1 cellular context compared by ENCODE assay signal in genomic region chr1:225891229-225891972, GRCh38.
TF ChIP-seq lines count a peak whose summit lies in the region.

No MANE protein-coding gene starts in this region.

TF ChIP-seq in HepG2, 621 proteins besides CTCF, POLR2A, EP300 and RAD21 (continues in another document):
- TF ChIP-seq RARA (CRISPR knock-in tag; IDR thresholded peaks at IDR 0.05) = 0 out of 2 replicates have a peak, but pooled peaks have one; percentile 21
- no peak for TF ChIP-seq ZNF441 (CRISPR knock-in tag; IDR thresholded peaks at IDR 0.05; ENCODE audit: borderline replicate concordance)
- TF ChIP-seq TEAD3 (CRISPR knock-in tag; optimal IDR thresholded peaks at IDR 0.05; ENCODE audit: borderline replicate concordance) = peak; percentile 4
- no peak for TF ChIP-seq HNRNPUL1 (IDR thresholded peaks at IDR 0.05; ENCODE audit: low read depth, low read length)
- TF ChIP-seq SNAI1 (CRISPR knock-in tag; IDR thresholded peaks at IDR 0.05; ENCODE audit: borderline replicate concordance) = no peak
- TF ChIP-seq ZNF639 (CRISPR knock-in tag; conservative IDR thresholded peaks at IDR 0.05) = no peak
- TF ChIP-seq PHF21A (CRISPR knock-in tag; IDR thresholded peaks at IDR 0.05) = peak; percentile 56
- TF ChIP-seq JUNB (CRISPR knock-in tag; IDR thresholded peaks at IDR 0.05; ENCODE audit: borderline replicate concordance) = no peak
- TF ChIP-seq YY1 (IDR thresholded peaks at IDR 0.05; ENCODE audit: insufficient read depth, insufficient replicate concordance, low read depth, low read length) = no peak
- no peak for TF ChIP-seq NFAT5 (CRISPR knock-in tag; IDR thresholded peaks at IDR 0.05)
- TF ChIP-seq NR2F2 (IDR thresholded peaks at IDR 0.05; ENCODE audit: borderline replicate concordance, low read depth) = 0 out of 2 replicates have a peak, but pooled peaks have one; percentile 18
- TF ChIP-seq SKI (IDR thresholded peaks at IDR 0.05; ENCODE audit: partially characterized antibody) = no peak
- no peak for TF ChIP-seq CHD2 (IDR thresholded peaks at IDR 0.05; ENCODE audit: low read depth, low read length)
- TF ChIP-seq RELA (CRISPR knock-in tag; IDR thresholded peaks at IDR 0.05) = no peak
- TF ChIP-seq PPARG (CRISPR knock-in tag; conservative IDR thresholded peaks at IDR 0.05) = no peak
- TF ChIP-seq ZNF597 (CRISPR knock-in tag; IDR thresholded peaks at IDR 0.05) = no peak
- TF ChIP-seq ZNF124 (CRISPR knock-in tag; IDR thresholded peaks at IDR 0.05) = no peak
- peak; percentile 70; the same call in 1 of the 2 replicates for TF ChIP-seq ZNF362 (CRISPR knock-in tag; IDR thresholded peaks at IDR 0.05; ENCODE audit: borderline replicate concordance)
- no peak for TF ChIP-seq MEF2D (CRISPR knock-in tag; IDR thresholded peaks at IDR 0.05)
- no peak for TF ChIP-seq U2AF1 (optimal IDR thresholded peaks at IDR 0.05; ENCODE audit: low read depth, low read length)
- TF ChIP-seq ZNF24 (IDR thresholded peaks at IDR 0.05) = no peak
- no peak for TF ChIP-seq CENPT (CRISPR knock-in tag; IDR thresholded peaks at IDR 0.05; ENCODE audit: low read depth)
- no peak for TF ChIP-seq NR2F1 (CRISPR knock-in tag; IDR thresholded peaks at IDR 0.05)
- no peak for TF ChIP-seq EEA1 (CRISPR knock-in tag; IDR thresholded peaks at IDR 0.05; ENCODE audit: borderline replicate concordance)
- no peak for TF ChIP-seq ZNF232 (CRISPR knock-in tag; IDR thresholded peaks at IDR 0.05; ENCODE audit: borderline replicate concordance)
- TF ChIP-seq ZSCAN21 (CRISPR knock-in tag; IDR thresholded peaks at IDR 0.05; ENCODE audit: borderline replicate concordance) = 0 out of 2 replicates have a peak, but pooled peaks have one; percentile 35
- 0 out of 2 replicates have a peak, but pooled peaks have one; percentile 18 for TF ChIP-seq ZNF644 (CRISPR knock-in tag; IDR thresholded peaks at IDR 0.05; ENCODE audit: low read depth)
- TF ChIP-seq TBP (CRISPR knock-in tag; IDR thresholded peaks at IDR 0.05) = no peak
- TF ChIP-seq ZSCAN22 (CRISPR knock-in tag; IDR thresholded peaks at IDR 0.05) = no peak
- TF ChIP-seq KLF13 (CRISPR knock-in tag; IDR thresholded peaks at IDR 0.05) = no peak
- peak; percentile 17; the same call in 1 of the 2 replicates for TF ChIP-seq PHF8 (CRISPR knock-in tag; IDR thresholded peaks at IDR 0.05)
- no peak for TF ChIP-seq ZNF670 (CRISPR knock-in tag; IDR thresholded peaks at IDR 0.05; ENCODE audit: borderline replicate concordance)
- peak; percentile 5; the same call in 1 of the 2 replicates for TF ChIP-seq SAP130 (CRISPR knock-in tag; IDR thresholded peaks at IDR 0.05; ENCODE audit: low read depth)
- TF ChIP-seq ZNF331 (CRISPR knock-in tag; IDR thresholded peaks at IDR 0.05) = no peak
- TF ChIP-seq ATF6 (CRISPR knock-in tag; conservative IDR thresholded peaks at IDR 0.05) = no peak
- no peak for TF ChIP-seq ZNF30 (CRISPR knock-in tag; IDR thresholded peaks at IDR 0.05)
- no peak for TF ChIP-seq ZNF34 (CRISPR knock-in tag; IDR thresholded peaks at IDR 0.05; ENCODE audit: borderline replicate concordance)
- TF ChIP-seq MAFK (conservative IDR thresholded peaks at IDR 0.05 in 1 of 2, IDR thresholded peaks at IDR 0.05 in 1 of 2; ENCODE audit: low read length in 2 of 2) = no peak
- TF ChIP-seq RAD51 (IDR thresholded peaks at IDR 0.05; ENCODE audit: borderline replicate concordance) = no peak
- TF ChIP-seq AKAP8 (CRISPR knock-in tag; IDR thresholded peaks at IDR 0.05) = no peak
- TF ChIP-seq FOXJ3 (CRISPR knock-in tag; IDR thresholded peaks at IDR 0.05; ENCODE audit: borderline replicate concordance) = no peak
- TF ChIP-seq NPAS2 (CRISPR knock-in tag; IDR thresholded peaks at IDR 0.05; ENCODE audit: borderline replicate concordance) = no peak
- TF ChIP-seq NCOA2 (CRISPR knock-in tag; IDR thresholded peaks at IDR 0.05) = no peak
- no peak for TF ChIP-seq HMG20A (CRISPR knock-in tag; IDR thresholded peaks at IDR 0.05; ENCODE audit: borderline replicate concordance)
- no peak for TF ChIP-seq IKZF4 (CRISPR knock-in tag; IDR thresholded peaks at IDR 0.05; ENCODE audit: borderline replicate concordance, low read depth, not compliant biosample characterization)
- no peak for TF ChIP-seq TRIM22 (IDR thresholded peaks at IDR 0.05)
- no peak for TF ChIP-seq ZEB1 (IDR thresholded peaks at IDR 0.05; ENCODE audit: insufficient replicate concordance, low read depth)
- no peak for TF ChIP-seq ATF2 (CRISPR knock-in tag; IDR thresholded peaks at IDR 0.05)
- TF ChIP-seq ELF3 (CRISPR knock-in tag; IDR thresholded peaks at IDR 0.05) = no peak
- TF ChIP-seq ZNF20 (CRISPR knock-in tag; IDR thresholded peaks at IDR 0.05) = no peak
- TF ChIP-seq NKX3-1 (CRISPR knock-in tag; IDR thresholded peaks at IDR 0.05) = no peak
- TF ChIP-seq HDAC6 (IDR thresholded peaks at IDR 0.05; ENCODE audit: low read depth, low read length) = no peak
- TF ChIP-seq FOXO1 (CRISPR knock-in tag; IDR thresholded peaks at IDR 0.05) = no peak
- TF ChIP-seq ZNF652 (CRISPR knock-in tag; IDR thresholded peaks at IDR 0.05; ENCODE audit: borderline replicate concordance, low read depth) = no peak
- no peak for TF ChIP-seq NFIB (CRISPR knock-in tag; IDR thresholded peaks at IDR 0.05; ENCODE audit: borderline replicate concordance)
- no peak for TF ChIP-seq ZNF574 (CRISPR knock-in tag; IDR thresholded peaks at IDR 0.05)
- no peak for TF ChIP-seq ZNF564 (CRISPR knock-in tag; IDR thresholded peaks at IDR 0.05)
- no peak for TF ChIP-seq ZNF768 (CRISPR knock-in tag; IDR thresholded peaks at IDR 0.05)
